37 cellular contexts compared by ENCODE assay signal in genomic region chr1:115227683-115228082, GRCh38.
DNase-seq lines count a peak whose midpoint lies in the region; ATAC-seq, FAIRE-seq and TF ChIP-seq lines count a peak whose summit lies in the region.
"Had no signal": no experiment of that assay in that cellular context is flagged by ENCODE, and none has a peak within 500 bp of the region (broad histone marks: within the 10 kb centered on the region; RNA-seq: fewer than 3 reads in every experiment).

No MANE protein-coding gene starts in this region.

- no peak overlapping the region for H3K27ac Mint-ChIP-seq in activated naive CD4-positive, alpha-beta T cell treated with anti-CD3 and anti-CD28 coated beads, Interleukin-2, amount 10 ng/mL, durations not matched to agents 7 days and 5 days
- H3K27ac Mint-ChIP-seq: activated T-cell treated with anti-CD3 and anti-CD28 coated beads, Interleukin-2, amount 50 U/mL, for 72 hours; B cell; CD8-positive, alpha-beta memory T cell; effector memory CD8-positive, alpha-beta T cell; immature natural killer cell; mesothelial cell of epicardium; naive thymus-derived CD8-positive, alpha-beta T cell had no signal

- CTCF ChIA-PET in activated naive CD4-positive, alpha-beta T cell treated with anti-CD3 and anti-CD28 coated beads, Interleukin-2, amount 10 ng/mL, durations not matched to agents 7 days and 5 days (lab: Charles Lee): no interaction called here

- H2AFZ ChIP-seq in GM23248: 0 out of 2 replicates have a peak overlapping the region, but pooled peaks have one; percentile 5
- peak overlapping the region; percentile 65 for H2AFZ ChIP-seq in smooth muscle cell (ENCODE audit: low read depth)

- H3K27ac ChIP-seq in GM23248: peak overlapping the region; percentile 35; the same call in 1 of the 2 replicates
- H3K27ac ChIP-seq in smooth muscle cell (ENCODE audit: low read depth): peak overlapping the region; percentile 71
- H3K27ac ChIP-seq: colonic mucosa, gastroesophageal sphincter, HL-60, stomach, thyroid gland, WERI-Rb-1 had no signal

- H3K9ac ChIP-seq in GM23248 (no peak overlapping the region), smooth muscle cell (ENCODE audit: low read depth) (no peak overlapping the region)

- no peaks in the 10 kb centered on the region for H3K79me2 ChIP-seq in GM23248 (ENCODE audit: insufficient read depth)
- no peaks in the 10 kb centered on the region for H3K79me2 ChIP-seq in smooth muscle cell (ENCODE audit: low read depth)

- H3F3A ChIP-seq in GM23248 (ENCODE audit: insufficient read depth) (peaks cover 9% of the 10 kb centered on the region; the same call in 1 of the 2 replicates), smooth muscle cell (ENCODE audit: low read depth) (peaks cover 14% of the 10 kb centered on the region)

- H3K36me3 ChIP-seq in GM23248 (ENCODE audit: low read depth): no peaks in the 10 kb centered on the region
- no peaks in the 10 kb centered on the region for H3K36me3 ChIP-seq in smooth muscle cell (ENCODE audit: low read depth)
- H3K36me3 ChIP-seq: colonic mucosa, gastroesophageal sphincter, stomach, thyroid gland, WERI-Rb-1 had no signal

- ATAC-seq in GM18498 (IDR thresholded peaks at IDR 0.05; ENCODE audit: unreplicated experiment): no peak
- ATAC-seq in GM21825 (IDR thresholded peaks at IDR 0.05; ENCODE audit: unreplicated experiment): no peak
- ATAC-seq: activated T-cell treated with anti-CD3 and anti-CD28 coated beads, Interleukin-2, amount 50 U/mL, for 72 hours; effector memory CD8-positive, alpha-beta T cell; gastroesophageal sphincter; left ventricle myocardium superior; naive thymus-derived CD8-positive, alpha-beta T cell had no signal

- in situ Hi-C loops in GM23248 (cut with MboI): no loop called here

- no peaks in the 10 kb centered on the region for H4K20me1 ChIP-seq in GM23248 (ENCODE audit: insufficient read depth)
- H4K20me1 ChIP-seq in smooth muscle cell (ENCODE audit: low read depth): no peaks in the 10 kb centered on the region

- no peaks in the 10 kb centered on the region for H3K9me2 ChIP-seq in GM23248 (ENCODE audit: insufficient read depth)

- H3K4me2 ChIP-seq in GM23248 (ENCODE audit: unreplicated experiment) (peak overlapping the region; percentile 35), smooth muscle cell (peak overlapping the region; percentile 70)

- H3K9me3 ChIP-seq in GM23248 (ENCODE audit: low read depth) (no peaks in the 10 kb centered on the region), smooth muscle cell (replicated peaks; ENCODE audit: low read depth) (no peaks in the 10 kb centered on the region)
- H3K9me3 ChIP-seq: colonic mucosa, gastroesophageal sphincter, stomach, thyroid gland had no signal

- H3K4me3 Mint-ChIP-seq in activated naive CD4-positive, alpha-beta T cell treated with anti-CD3 and anti-CD28 coated beads, Interleukin-2, amount 10 ng/mL, durations not matched to agents 7 days and 5 days: no peak overlapping the region
- H3K4me3 Mint-ChIP-seq: activated T-cell treated with anti-CD3 and anti-CD28 coated beads, Interleukin-2, amount 50 U/mL, for 72 hours; B cell; CD8-positive, alpha-beta memory T cell; effector memory CD8-positive, alpha-beta T cell; immature natural killer cell; mesothelial cell of epicardium; naive thymus-derived CD8-positive, alpha-beta T cell had no signal

- no peak for TF ChIP-seq POLR2A in H54 (IDR thresholded peaks at IDR 0.05; ENCODE audit: low read depth, low read length)

- 65 to 67% methylated on average over 6 of the region's 6 CpGs for WGBS in GM23248 (ENCODE audit: low coverage in 1 of 2, low lambda C conversion rate in 2 of 2, missing lambda C conversion rate in 2 of 2), 2 experiments
- WGBS in smooth muscle cell (ENCODE audit: low lambda C conversion rate): 21% methylated on average over 6 of the region's 6 CpGs

- H3K27me3 ChIP-seq in GM23248 (replicated peaks; ENCODE audit: insufficient read depth): no peaks in the 10 kb centered on the region
- no peaks in the 10 kb centered on the region for H3K27me3 ChIP-seq in smooth muscle cell (ENCODE audit: low read depth)
- H3K27me3 ChIP-seq: colonic mucosa, gastroesophageal sphincter, stomach, thyroid gland had no signal

- no peak for FAIRE-seq in H54 (lab: Jason Lieb, UNC)
- FAIRE-seq: GM18507, small intestine had no signal

- H3K4me3 ChIP-seq in GM23248: no peak overlapping the region
- H3K4me3 ChIP-seq in fibroblast of the aortic adventitia (ENCODE audit: low read depth, low read length): no peak overlapping the region
- H3K4me3 ChIP-seq in smooth muscle cell: no peak overlapping the region
- H3K4me3 ChIP-seq: colonic mucosa, gastroesophageal sphincter, stomach, thyroid gland had no signal

- TF ChIP-seq CTCF in fibroblast of the aortic adventitia (IDR thresholded peaks at IDR 0.05; ENCODE audit: insufficient read depth, low read length) (no peak), smooth muscle cell (IDR thresholded peaks at IDR 0.05; ENCODE audit: borderline replicate concordance, insufficient read depth, poor library complexity, severe bottlenecking) (no peak)

- H3K27me3 Mint-ChIP-seq in activated naive CD4-positive, alpha-beta T cell treated with anti-CD3 and anti-CD28 coated beads, Interleukin-2, amount 10 ng/mL, durations not matched to agents 7 days and 5 days: no peaks in the 10 kb centered on the region
- H3K27me3 Mint-ChIP-seq: B cell had no signal

- DNase-seq in GM23248: peak; percentile 56
- peak; percentile 53 for DNase-seq in amniotic epithelial cell (ENCODE audit: low read depth)
- peak; percentile 60 for DNase-seq in fibroblast of the aortic adventitia (ENCODE audit: low read depth)
- no peak for DNase-seq in smooth muscle cell (lab: John Stamatoyannopoulos, UW; ENCODE audit: unreplicated experiment)
- no peak for DNase-seq in H54 (ENCODE audit: insufficient read length, low spot score)
- DNase-seq in activated naive CD4-positive, alpha-beta T cell treated with anti-CD3 and anti-CD28 coated beads, Interleukin-2, amount 10 ng/mL, durations not matched to agents 7 days and 5 days: no peak
- DNase-seq: activated CD4-positive, alpha-beta T cell treated with anti-CD3 and anti-CD28 coated beads, Interleukin-2, amount 50 U/mL, for 1 hour; activated naive CD4-positive, alpha-beta T cell treated with Interleukin-2 at 50 U/mL for 16 hours; activated T-cell treated with anti-CD3 and anti-CD28 coated beads, Interleukin-2, amount 50 U/mL, for 72 hours; amniotic stem cell; CD8-positive, alpha-beta memory T cell; colonic mucosa; effector memory CD8-positive, alpha-beta T cell; erythroblast; GDM1; hypothalamus; immature natural killer cell; Kasumi-1; left ventricle myocardium superior; naive thymus-derived CD8-positive, alpha-beta T cell; NCI-H1694 treated with DMSO at 0.1 percent for 48 hours; NCI-H510A treated with DMSO at 0.1 percent for 48 hours; occipital lobe; stimulated activated CD4-positive, alpha-beta T cell treated with anti-CD3 and anti-CD28 coated beads, Interleukin-1b, Interleukin-23, amount 100 ng/mL, for 48 hours; stimulated activated CD8-positive, alpha-beta memory T cell treated with anti-CD3 and anti-CD28 coated beads, Interleukin-4, amount 100 ng/mL, for 48 hours; stomach; T1000; thyroid gland; WERI-Rb-1 had no signal

- no peaks in the 10 kb centered on the region for H3K9me3 Mint-ChIP-seq in activated naive CD4-positive, alpha-beta T cell treated with anti-CD3 and anti-CD28 coated beads, Interleukin-2, amount 10 ng/mL, durations not matched to agents 7 days and 5 days
- H3K9me3 Mint-ChIP-seq: activated T-cell treated with anti-CD3 and anti-CD28 coated beads, Interleukin-2, amount 50 U/mL, for 72 hours; effector memory CD8-positive, alpha-beta T cell; immature natural killer cell; mesothelial cell of epicardium; naive thymus-derived CD8-positive, alpha-beta T cell had no signal

- no peaks in the 10 kb centered on the region for H3K4me1 Mint-ChIP-seq in activated naive CD4-positive, alpha-beta T cell treated with anti-CD3 and anti-CD28 coated beads, Interleukin-2, amount 10 ng/mL, durations not matched to agents 7 days and 5 days
- H3K4me1 Mint-ChIP-seq: B cell; CD8-positive, alpha-beta memory T cell; immature natural killer cell; naive thymus-derived CD8-positive, alpha-beta T cell had no signal

- H3K4me1 ChIP-seq in GM23248 (ENCODE audit: insufficient read depth): peaks cover 11% of the 10 kb centered on the region; the same call in 1 of the 2 replicates
- H3K4me1 ChIP-seq in smooth muscle cell (ENCODE audit: low read depth): peaks cover 10% of the 10 kb centered on the region
- H3K4me1 ChIP-seq: gastroesophageal sphincter, thyroid gland had no signal

- H3K36me3 Mint-ChIP-seq in activated naive CD4-positive, alpha-beta T cell treated with anti-CD3 and anti-CD28 coated beads, Interleukin-2, amount 10 ng/mL, durations not matched to agents 7 days and 5 days: no peaks in the 10 kb centered on the region
- H3K36me3 Mint-ChIP-seq: CD8-positive, alpha-beta memory T cell; immature natural killer cell; mesothelial cell of epicardium; naive thymus-derived CD8-positive, alpha-beta T cell had no signal

Comparison
In these comparisons a context has a peak if more than half of its experiments do, and no peak if none do; other contexts are left out.
1. DNase-seq: peak in GM23248 (single experiment), amniotic epithelial cell (single experiment) and fibroblast of the aortic adventitia (single experiment); none in smooth muscle cell (single experiment), H54 (single experiment) and activated naive CD4-positive, alpha-beta T cell treated with anti-CD3 and anti-CD28 coated beads, Interleukin-2, amount 10 ng/mL, durations not matched to agents 7 days and 5 days (single experiment).